In genomic region chr15:92098869-92099268, GRCh38 we compare ENCODE assay signal across 12 cellular contexts.
DNase-seq lines count a peak whose midpoint lies in the region; ATAC-seq and TF ChIP-seq lines count a peak whose summit lies in the region.
"Had no signal": no experiment of that assay in that cellular context is flagged by ENCODE, and none has a peak within 500 bp of the region (broad histone marks: within the 10 kb centered on the region; RNA-seq: fewer than 3 reads in every experiment).

No MANE protein-coding gene starts in this region.

- no peaks in the 10 kb centered on the region for H3K9me3 ChIP-seq in left lung
- H3K9me3 ChIP-seq: gastroesophageal sphincter, vagina had no signal

- no peaks in the 10 kb centered on the region for H3K27me3 ChIP-seq in left lung
- H3K27me3 ChIP-seq: gastroesophageal sphincter, vagina had no signal

- ATAC-seq in left lung (peak; percentile 29), HG03460 (IDR thresholded peaks at IDR 0.05; ENCODE audit: unreplicated experiment) (no peak)
- ATAC-seq: gastroesophageal sphincter had no signal

- H3K4me3 ChIP-seq in left lung: no peak overlapping the region
- H3K4me3 ChIP-seq: gastroesophageal sphincter, vagina had no signal

- H3K36me3 ChIP-seq in left lung: peaks cover 0 to 16% of the 10 kb centered on the region in 2 donors
- H3K36me3 ChIP-seq: vagina had no signal

- intact Hi-C loops in left lung (cut with DNase I): no loop called here

- H3K27ac ChIP-seq in left lung (no peak overlapping the region), substantia nigra (ENCODE audit: low read depth, low read length, poor library complexity, severe bottlenecking) (peak overlapping the region; percentile 58)
- H3K27ac ChIP-seq: gastroesophageal sphincter, vagina had no signal

- H3K4me1 ChIP-seq in left lung: peaks cover 3 to 25% of the 10 kb centered on the region in 2 donors

- DNase-seq in NCI-H82 (lab: John Stamatoyannopoulos, UW) (peak; percentile 64), NCI-H82 treated with DMSO at 0.1 percent for 48 hours (lab: John Stamatoyannopoulos, UW; ENCODE audit: unreplicated experiment) (no peak), fibroblast of gingiva (ENCODE audit: low read depth) (peak; percentile 34), left lung (no peak), substantia nigra (lab: John Stamatoyannopoulos, UW) (peak in 42 of 49 donors; percentile 10 to 82 (median 52)), HUDEP-2 (lab: John Stamatoyannopoulos, UW; ENCODE audit: unreplicated experiment in 76 of 76) (no peak)
- DNase-seq in stimulated activated CD4-positive, alpha-beta T cell treated with anti-CD3 and anti-CD28 coated beads, Interleukin-4, amount 100 ng/mL, for 1 hour: no peak
- DNase-seq: activated gamma-delta T cell; stimulated activated naive CD4-positive, alpha-beta T cell had no signal

- TF ChIP-seq CTCF in left lung (IDR thresholded peaks at IDR 0.05): no peak

Comparison
In these comparisons a context has a peak if more than half of its experiments do, and no peak if none do; other contexts are left out.
1. DNase-seq: peak in NCI-H82 (single experiment), fibroblast of gingiva (single experiment) and substantia nigra (42 of 49); none in NCI-H82 treated with DMSO at 0.1 percent for 48 hours (single experiment), left lung (0 of 2), stimulated activated CD4-positive, alpha-beta T cell treated with anti-CD3 and anti-CD28 coated beads, Interleukin-4, amount 100 ng/mL, for 1 hour (single experiment) and HUDEP-2 (0 of 76).